ENCODE assay signal across 22 cellular contexts in genomic region chr19:53993448-53993847, GRCh38. TPM values are rescaled to one million over a fixed set of nuclear protein-coding genes. Genes with fewer than 3 reads are reported as not detected.
"Had no signal": no experiment of that assay in that cellular context is flagged by ENCODE, and none has a peak within 500 bp of the region (broad histone marks: within the 10 kb centered on the region; RNA-seq: fewer than 3 reads in every experiment).

No MANE protein-coding gene starts in this region.

- H3K4me3 Mint-ChIP-seq: mesothelial cell of epicardium had no signal

- H3K4me3 ChIP-seq: heart right ventricle, smooth muscle cell, suprapubic skin, thyroid gland had no signal

- H3K27ac Mint-ChIP-seq: mesothelial cell of epicardium; natural killer cell treated with Interleukin-12 subunit alpha and Interleukin-12 subunit beta and Interleukin-15 and Interleukin-18, amount 100 ng/mL, for 72 hours; type B pancreatic cell had no signal

- H3K36me3 ChIP-seq: heart right ventricle, neutrophil, suprapubic skin, thyroid gland had no signal

- H3K4me2 ChIP-seq: smooth muscle cell had no signal

- H3K27ac ChIP-seq: heart right ventricle, neutrophil, suprapubic skin, thyroid gland had no signal

- H3K9me3 Mint-ChIP-seq: mesothelial cell of epicardium; natural killer cell treated with Interleukin-12 subunit alpha and Interleukin-12 subunit beta and Interleukin-15 and Interleukin-18, amount 100 ng/mL, for 72 hours; type B pancreatic cell had no signal

- H3K36me3 Mint-ChIP-seq: mesothelial cell of epicardium; natural killer cell treated with Interleukin-12 subunit alpha and Interleukin-12 subunit beta and Interleukin-15 and Interleukin-18, amount 100 ng/mL, for 72 hours; type B pancreatic cell had no signal

- H3K9me3 ChIP-seq: heart right ventricle, neutrophil, suprapubic skin, thyroid gland had no signal

- ATAC-seq: heart right ventricle; left lobe of liver; natural killer cell treated with Interleukin-12 subunit alpha and Interleukin-12 subunit beta and Interleukin-15 and Interleukin-18, amount 100 ng/mL, for 72 hours had no signal

- DNase-seq: cerebellar nuclear complex; dermis blood vessel endothelial cell; foreskin melanocyte; heart right ventricle; hypothalamus; islet precursor cell; posterior cingulate gyrus; right cardiac atrium; stimulated activated CD4-positive, alpha-beta T cell treated with anti-CD3 and anti-CD28 coated beads, Interleukin-2, amount 100 ng/mL, for 48 hours; stimulated activated naive CD8-positive, alpha-beta T cell treated with anti-CD3 and anti-CD28 coated beads, Interleukin-15, Interleukin-2, amounts not matched to agents 100 U/mL and 50 U/mL, for 24 hours; thyroid gland had no signal

RNA-seq across cellular contexts. Expression of gene CACNG6, which starts 2.0 kb away (rescaled TPM):
- total RNA-seq: heart right ventricle, left lobe of liver, lower leg skin, mucosa of gallbladder, osteocyte, right cardiac atrium, suprapubic skin, thyroid gland had no signal
- polyA plus RNA-seq: esophagus, heart right ventricle, right cardiac atrium, smooth muscle cell had no signal

RNA-seq across cellular contexts. Expression of gene CACNG8, which starts 30.7 kb away (rescaled TPM):
- total RNA-seq: left lobe of liver, osteocyte, thyroid gland had no signal
